ENCODE assay signal across 1 cellular context in the genomic region with DNA sequence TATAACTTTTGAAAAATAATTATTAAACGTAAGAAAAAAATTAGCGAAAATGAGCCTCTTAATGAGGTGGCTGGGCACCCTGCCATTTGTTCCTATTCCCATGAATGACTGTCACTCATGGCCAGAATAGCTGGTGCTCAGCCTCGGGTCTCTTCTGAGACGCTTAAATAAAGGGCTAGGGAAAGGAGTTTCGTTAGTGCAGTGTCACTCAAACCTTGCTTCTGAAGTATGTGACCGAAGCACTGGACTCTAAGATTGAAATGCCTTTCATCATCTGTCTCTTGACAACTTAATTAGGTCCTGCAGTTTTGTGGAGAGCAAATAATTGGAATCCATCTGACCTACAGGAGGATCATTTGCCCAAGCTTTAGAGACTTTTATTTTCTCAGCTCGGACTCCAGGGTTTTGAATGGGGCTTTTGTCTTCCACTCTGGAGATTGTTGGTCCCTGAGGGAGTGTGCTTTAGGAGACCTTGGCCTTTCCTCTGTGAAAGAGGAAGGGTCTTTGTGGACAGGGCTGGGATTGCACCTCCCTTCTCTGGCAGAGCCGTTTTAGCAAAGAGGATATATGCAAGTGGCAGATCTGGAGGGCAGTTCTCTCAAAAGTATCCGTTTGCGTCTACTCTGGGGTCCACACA.
TF ChIP-seq lines count a peak whose summit lies in the region.

No MANE protein-coding gene starts in this region.

TF ChIP-seq in HepG2, 621 proteins besides CTCF, POLR2A, EP300 and RAD21 (continued from another document):
- TF ChIP-seq PATZ1 (CRISPR knock-in tag; IDR thresholded peaks at IDR 0.05): 0 out of 2 replicates have a peak, but pooled peaks have one; percentile 22
- TF ChIP-seq, protein P1, sequence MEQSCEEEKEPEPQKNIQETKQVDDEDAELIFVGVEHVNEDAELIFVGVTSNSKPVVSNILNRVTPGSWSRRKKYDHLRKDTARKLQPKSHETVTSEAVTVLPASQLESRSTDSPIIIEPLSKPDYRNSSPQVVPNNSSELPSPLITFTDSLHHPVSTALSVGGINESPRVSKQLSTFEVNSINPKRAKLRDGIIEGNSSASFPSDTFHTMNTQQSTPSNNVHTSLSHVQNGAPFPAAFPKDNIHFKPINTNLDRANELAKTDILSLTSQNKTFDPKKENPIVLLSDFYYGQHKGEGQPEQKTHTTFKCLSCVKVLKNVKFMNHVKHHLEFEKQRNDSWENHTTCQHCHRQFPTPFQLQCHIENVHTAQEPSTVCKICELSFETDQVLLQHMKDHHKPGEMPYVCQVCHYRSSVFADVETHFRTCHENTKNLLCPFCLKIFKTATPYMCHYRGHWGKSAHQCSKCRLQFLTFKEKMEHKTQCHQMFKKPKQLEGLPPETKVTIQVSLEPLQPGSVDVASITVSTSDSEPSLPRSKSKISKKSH (CRISPR knock-in tag; IDR thresholded peaks at IDR 0.05; ENCODE audit: borderline replicate concordance): no peak
- TF ChIP-seq ZNF619 (CRISPR knock-in tag; IDR thresholded peaks at IDR 0.05): 0 out of 2 replicates have a peak, but pooled peaks have one; percentile 17
- no peak for TF ChIP-seq ZBTB37 (CRISPR knock-in tag; IDR thresholded peaks at IDR 0.05)
- TF ChIP-seq ZBTB7B (CRISPR knock-in tag; IDR thresholded peaks at IDR 0.05): peak; percentile 38; the same call in 1 of the 2 replicates
- TF ChIP-seq NRL (CRISPR knock-in tag; IDR thresholded peaks at IDR 0.05; ENCODE audit: borderline replicate concordance): no peak
- peak; percentile 28; the same call in 1 of the 2 replicates for TF ChIP-seq SP5 (CRISPR knock-in tag; IDR thresholded peaks at IDR 0.05; ENCODE audit: borderline replicate concordance, low read depth)
- TF ChIP-seq XRCC5 (optimal IDR thresholded peaks at IDR 0.05; ENCODE audit: low read length): peak; percentile 62
- peak; percentile 64 for TF ChIP-seq PHF21A (CRISPR knock-in tag; IDR thresholded peaks at IDR 0.05)
- no peak for TF ChIP-seq ZNF136 (CRISPR knock-in tag; IDR thresholded peaks at IDR 0.05; ENCODE audit: low read depth)
- TF ChIP-seq HDAC2 (CRISPR knock-in tag; IDR thresholded peaks at IDR 0.05): peak; percentile 39; the same call in 1 of the 2 replicates
- no peak for TF ChIP-seq MZF1 (CRISPR knock-in tag; IDR thresholded peaks at IDR 0.05; ENCODE audit: borderline replicate concordance)
- no peak for TF ChIP-seq SOX6 (IDR thresholded peaks at IDR 0.05)
- TF ChIP-seq SOX6 (CRISPR knock-in tag; IDR thresholded peaks at IDR 0.05): peak; percentile 47; the same call in 1 of the 2 replicates
- peak; percentile 43; the same call in 1 of the 2 replicates for TF ChIP-seq MIXL1 (CRISPR knock-in tag; IDR thresholded peaks at IDR 0.05)
- TF ChIP-seq ZNF207 (IDR thresholded peaks at IDR 0.05; ENCODE audit: borderline replicate concordance): no peak
- peak; percentile 30 for TF ChIP-seq NR2F6 (IDR thresholded peaks at IDR 0.05)
- no peak for TF ChIP-seq NR2F6 (CRISPR knock-in tag; IDR thresholded peaks at IDR 0.05)
- TF ChIP-seq, protein P2, sequence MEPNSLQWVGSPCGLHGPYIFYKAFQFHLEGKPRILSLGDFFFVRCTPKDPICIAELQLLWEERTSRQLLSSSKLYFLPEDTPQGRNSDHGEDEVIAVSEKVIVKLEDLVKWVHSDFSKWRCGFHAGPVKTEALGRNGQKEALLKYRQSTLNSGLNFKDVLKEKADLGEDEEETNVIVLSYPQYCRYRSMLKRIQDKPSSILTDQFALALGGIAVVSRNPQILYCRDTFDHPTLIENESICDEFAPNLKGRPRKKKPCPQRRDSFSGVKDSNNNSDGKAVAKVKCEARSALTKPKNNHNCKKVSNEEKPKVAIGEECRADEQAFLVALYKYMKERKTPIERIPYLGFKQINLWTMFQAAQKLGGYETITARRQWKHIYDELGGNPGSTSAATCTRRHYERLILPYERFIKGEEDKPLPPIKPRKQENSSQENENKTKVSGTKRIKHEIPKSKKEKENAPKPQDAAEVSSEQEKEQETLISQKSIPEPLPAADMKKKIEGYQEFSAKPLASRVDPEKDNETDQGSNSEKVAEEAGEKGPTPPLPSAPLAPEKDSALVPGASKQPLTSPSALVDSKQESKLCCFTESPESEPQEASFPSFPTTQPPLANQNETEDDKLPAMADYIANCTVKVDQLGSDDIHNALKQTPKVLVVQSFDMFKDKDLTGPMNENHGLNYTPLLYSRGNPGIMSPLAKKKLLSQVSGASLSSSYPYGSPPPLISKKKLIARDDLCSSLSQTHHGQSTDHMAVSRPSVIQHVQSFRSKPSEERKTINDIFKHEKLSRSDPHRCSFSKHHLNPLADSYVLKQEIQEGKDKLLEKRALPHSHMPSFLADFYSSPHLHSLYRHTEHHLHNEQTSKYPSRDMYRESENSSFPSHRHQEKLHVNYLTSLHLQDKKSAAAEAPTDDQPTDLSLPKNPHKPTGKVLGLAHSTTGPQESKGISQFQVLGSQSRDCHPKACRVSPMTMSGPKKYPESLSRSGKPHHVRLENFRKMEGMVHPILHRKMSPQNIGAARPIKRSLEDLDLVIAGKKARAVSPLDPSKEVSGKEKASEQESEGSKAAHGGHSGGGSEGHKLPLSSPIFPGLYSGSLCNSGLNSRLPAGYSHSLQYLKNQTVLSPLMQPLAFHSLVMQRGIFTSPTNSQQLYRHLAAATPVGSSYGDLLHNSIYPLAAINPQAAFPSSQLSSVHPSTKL (CRISPR knock-in tag; IDR thresholded peaks at IDR 0.05): peak; percentile 28; the same call in 1 of the 2 replicates
- peak; percentile 49; the same call in 1 of the 2 replicates for TF ChIP-seq ISL2 (CRISPR knock-in tag; IDR thresholded peaks at IDR 0.05)
- TF ChIP-seq PAX8 (CRISPR knock-in tag; IDR thresholded peaks at IDR 0.05; ENCODE audit: borderline replicate concordance): no peak
- TF ChIP-seq ZNF740 (CRISPR knock-in tag; IDR thresholded peaks at IDR 0.05): no peak
- peak; percentile 30; the same call in 1 of the 2 replicates for TF ChIP-seq HNF4G (IDR thresholded peaks at IDR 0.05; ENCODE audit: borderline replicate concordance, low read depth, low read length)
- TF ChIP-seq HNF4G (CRISPR knock-in tag; IDR thresholded peaks at IDR 0.05; ENCODE audit: borderline replicate concordance, low read depth): no peak; the same call in 1 of the 2 replicates
- TF ChIP-seq GPBP1L1 (CRISPR knock-in tag; IDR thresholded peaks at IDR 0.05): no peak
- TF ChIP-seq ZNF7 (CRISPR knock-in tag; IDR thresholded peaks at IDR 0.05): peak; percentile 70; the same call in 1 of the 2 replicates
- TF ChIP-seq MYNN (CRISPR knock-in tag; IDR thresholded peaks at IDR 0.05; ENCODE audit: low read depth): peak; percentile 97
- peak; percentile 31; the same call in 1 of the 2 replicates for TF ChIP-seq TBX2 (CRISPR knock-in tag; IDR thresholded peaks at IDR 0.05; ENCODE audit: borderline replicate concordance)
- TF ChIP-seq SOX13 (IDR thresholded peaks at IDR 0.05): no peak
- peak in 1 of 2 experiments; percentile 38; a peak in 1 of 4 replicates for TF ChIP-seq SOX13 (CRISPR knock-in tag; conservative IDR thresholded peaks at IDR 0.05 in 1 of 2, IDR thresholded peaks at IDR 0.05 in 1 of 2)
- peak; percentile 24; the same call in 1 of the 2 replicates for TF ChIP-seq PAXIP1 (CRISPR knock-in tag; conservative IDR thresholded peaks at IDR 0.05)
- peak; percentile 74; the same call in 1 of the 2 replicates for TF ChIP-seq ZBTB7A (CRISPR knock-in tag; IDR thresholded peaks at IDR 0.05)
- TF ChIP-seq NR2F2 (IDR thresholded peaks at IDR 0.05; ENCODE audit: borderline replicate concordance, low read depth): 0 out of 2 replicates have a peak, but pooled peaks have one; percentile 19
- TF ChIP-seq FOSL2 (CRISPR knock-in tag; IDR thresholded peaks at IDR 0.05): no peak
- TF ChIP-seq ZNF331 (CRISPR knock-in tag; IDR thresholded peaks at IDR 0.05): peak; percentile 32; the same call in 1 of the 2 replicates
- 0 out of 2 replicates have a peak, but pooled peaks have one; percentile 37 for TF ChIP-seq HNF4A (CRISPR knock-in tag; IDR thresholded peaks at IDR 0.05)
- TF ChIP-seq ZSCAN22 (CRISPR knock-in tag; IDR thresholded peaks at IDR 0.05): no peak
- 0 out of 2 replicates have a peak, but pooled peaks have one; percentile 18 for TF ChIP-seq ZNF124 (CRISPR knock-in tag; IDR thresholded peaks at IDR 0.05)
- TF ChIP-seq ZEB1 (IDR thresholded peaks at IDR 0.05; ENCODE audit: insufficient replicate concordance, low read depth): no peak
- no peak for TF ChIP-seq NFKB2 (CRISPR knock-in tag; IDR thresholded peaks at IDR 0.05; ENCODE audit: borderline replicate concordance)
- TF ChIP-seq LCORL (IDR thresholded peaks at IDR 0.05): no peak
- TF ChIP-seq LCORL (CRISPR knock-in tag; IDR thresholded peaks at IDR 0.05): no peak
